ENCODE assay signal across 11 cellular contexts in the genomic region with DNA sequence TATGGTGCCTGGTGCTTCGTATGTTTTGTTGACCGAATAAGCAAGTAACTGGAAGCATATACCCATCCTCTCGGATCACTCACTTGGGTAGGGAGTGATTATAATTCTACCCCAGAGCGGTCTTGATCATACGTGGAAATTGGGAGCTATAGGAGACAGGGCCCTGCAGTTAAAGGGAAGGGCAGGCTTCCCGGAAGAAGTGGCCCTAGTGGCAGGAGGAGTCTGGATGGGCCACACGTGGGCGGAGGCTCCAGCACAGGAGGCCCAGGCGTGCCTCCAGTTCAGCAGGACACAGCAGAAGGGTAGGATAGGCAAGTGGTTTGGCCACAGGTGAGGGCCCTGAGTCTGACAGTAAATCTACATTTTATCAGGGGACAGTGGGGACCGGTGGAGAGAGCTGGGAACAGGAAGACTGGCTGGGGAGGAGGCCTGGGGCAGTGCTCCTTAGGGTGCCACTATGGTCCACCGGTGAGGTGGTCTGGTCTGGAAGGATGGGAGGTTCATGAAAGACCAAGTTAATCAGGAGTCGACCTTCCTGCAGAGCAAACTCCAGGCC. TPM values are rescaled to one million over a fixed set of nuclear protein-coding genes. Genes with fewer than 3 reads are reported as not detected.
DNase-seq lines count a peak whose midpoint lies in the region; ATAC-seq and TF ChIP-seq lines count a peak whose summit lies in the region.
"Had no signal": no experiment of that assay in that cellular context is flagged by ENCODE, and none has a peak within 500 bp of the region (broad histone marks: within the 10 kb centered on the region; RNA-seq: fewer than 3 reads in every experiment).

No MANE protein-coding gene starts in this region.

- no peaks in the 10 kb centered on the region for H3K27me3 ChIP-seq in mucosa of stomach (ENCODE audit: control insufficient read depth, insufficient read depth, low read length)
- H3K27me3 ChIP-seq in transverse colon: no peaks in the 10 kb centered on the region
- no peaks in the 10 kb centered on the region for H3K27me3 ChIP-seq in lower lobe of right lung (ENCODE audit: low read depth)
- no peaks in the 10 kb centered on the region for H3K27me3 ChIP-seq in PC-3 (ENCODE audit: low read length)
- no peaks in the 10 kb centered on the region for H3K27me3 ChIP-seq in dorsolateral prefrontal cortex

- peak overlapping the region; percentile 77 for H3K4me3 Mint-ChIP-seq in activated naive CD4-positive, alpha-beta T cell treated with anti-CD3 and anti-CD28 coated beads, Interleukin-2, amount 10 ng/mL, durations not matched to agents 7 days and 5 days

- no peak overlapping the region for H3K4me3 ChIP-seq in mucosa of stomach (ENCODE audit: low read length)
- no peak overlapping the region for H3K4me3 ChIP-seq in transverse colon
- H3K4me3 ChIP-seq in lower lobe of right lung: no peak overlapping the region
- no peak overlapping the region for H3K4me3 ChIP-seq in PC-3 (ENCODE audit: low read length)
- no peak overlapping the region for H3K4me3 ChIP-seq in dorsolateral prefrontal cortex

- 89 to 93% methylated on average over 7 to 12 of the region's 12 CpGs for WGBS in transverse colon (ENCODE audit: low coverage in 1 of 2), 2 donors

- H4K20me1 ChIP-seq in PC-3 (ENCODE audit: low read length): no peaks in the 10 kb centered on the region

- H3K79me2 ChIP-seq in PC-3 (ENCODE audit: low read length): peaks cover 6% of the 10 kb centered on the region; the same call in 1 of the 2 replicates

- H3K9me2 ChIP-seq in PC-3 (replicated peaks; ENCODE audit: low read length): no peaks in the 10 kb centered on the region

- no peaks in the 10 kb centered on the region for H3K9me3 ChIP-seq in mucosa of stomach (ENCODE audit: control insufficient read depth, low read length)
- H3K9me3 ChIP-seq in transverse colon: no peaks in the 10 kb centered on the region
- H3K9me3 ChIP-seq in lower lobe of right lung: no peaks in the 10 kb centered on the region
- no peaks in the 10 kb centered on the region for H3K9me3 ChIP-seq in PC-3 (ENCODE audit: low read length)

- H3K4me1 Mint-ChIP-seq in activated naive CD4-positive, alpha-beta T cell treated with anti-CD3 and anti-CD28 coated beads, Interleukin-2, amount 10 ng/mL, durations not matched to agents 7 days and 5 days: peaks cover 44% of the 10 kb centered on the region

- H3K4me1 ChIP-seq in mucosa of stomach (ENCODE audit: control insufficient read depth, insufficient read depth, low read length) (peaks cover 14% of the 10 kb centered on the region), transverse colon (peaks cover 3 to 17% (median 13%) of the 10 kb centered on the region in 4 donors), lower lobe of right lung (peaks cover 16% of the 10 kb centered on the region), PC-3 (ENCODE audit: insufficient read depth, low read length) (peaks cover 10% of the 10 kb centered on the region)

- intact Hi-C loops in transverse colon (cut with DNase I; ENCODE audit: low total_unique reads): no loop called here
- intact Hi-C loops in lower lobe of right lung (cut with DNase I): no loop called here
- intact Hi-C loops in PC-3 (cut with micrococcal nuclease): no loop called here
- intact Hi-C loops in dorsolateral prefrontal cortex (cut with DNase I): loop anchor here in 1 of 2 donors (2.0 kb wide), 1 partner anchor 23 kb away; no protein-coding TSS in a partner anchor

- DNase-seq in activated naive CD4-positive, alpha-beta T cell treated with anti-CD3 and anti-CD28 coated beads, Interleukin-2, amount 10 ng/mL, durations not matched to agents 7 days and 5 days: no peak
- DNase-seq in activated naive CD4-positive, alpha-beta T cell treated with anti-CD3 and anti-CD28 coated beads, Interleukin-2, amount 50 U/mL, for 16 hours: no peak
- DNase-seq in activated naive CD4-positive, alpha-beta T cell treated with anti-CD3 and anti-CD28 coated beads, Interleukin-2, amount 50 U/mL, for 72 hours (ENCODE audit: low spot score in 2 of 2): no peak
- DNase-seq in transverse colon: no peak
- DNase-seq in lower lobe of right lung: no peak
- DNase-seq in PC-3: no peak
- DNase-seq in dorsolateral prefrontal cortex: no peak
- DNase-seq: activated CD4-positive, CD25-positive, alpha-beta regulatory T cell; aorta; NCI-H1694 had no signal

- TF ChIP-seq POLR2A in transverse colon (IDR thresholded peaks at IDR 0.05): no peak

- no peaks in the 10 kb centered on the region for H3K36me3 Mint-ChIP-seq in activated naive CD4-positive, alpha-beta T cell treated with anti-CD3 and anti-CD28 coated beads, Interleukin-2, amount 10 ng/mL, durations not matched to agents 7 days and 5 days
- no peaks in the 10 kb centered on the region for H3K36me3 Mint-ChIP-seq in activated naive CD4-positive, alpha-beta T cell treated with anti-CD3 and anti-CD28 coated beads, Interleukin-2, amount 50 U/mL, for 72 hours

- no peak for TF ChIP-seq CTCF in transverse colon (IDR thresholded peaks at IDR 0.05)
- no peak for TF ChIP-seq CTCF in lower lobe of right lung (IDR thresholded peaks at IDR 0.05)
- TF ChIP-seq CTCF in PC-3 (conservative IDR thresholded peaks at IDR 0.05; ENCODE audit: low read depth, low read length): no peak
- TF ChIP-seq CTCF in dorsolateral prefrontal cortex (IDR thresholded peaks at IDR 0.05 in 54 of 56, conservative IDR thresholded peaks at IDR 0.05 in 2 of 56; ENCODE audit: low read depth in 1 of 56, partially characterized antibody in 56 of 56): no peak

- peak overlapping the region; percentile 86 for H3K27ac Mint-ChIP-seq in activated naive CD4-positive, alpha-beta T cell treated with anti-CD3 and anti-CD28 coated beads, Interleukin-2, amount 10 ng/mL, durations not matched to agents 7 days and 5 days
- H3K27ac Mint-ChIP-seq in activated naive CD4-positive, alpha-beta T cell treated with anti-CD3 and anti-CD28 coated beads, Interleukin-2, amount 50 U/mL, for 72 hours: peak overlapping the region; percentile 82 to 85

- peaks cover 12% of the 10 kb centered on the region for H3K27me3 Mint-ChIP-seq in activated naive CD4-positive, alpha-beta T cell treated with anti-CD3 and anti-CD28 coated beads, Interleukin-2, amount 10 ng/mL, durations not matched to agents 7 days and 5 days

- H3K4me2 ChIP-seq in PC-3 (ENCODE audit: low read length): no peak overlapping the region

- H3F3A ChIP-seq in PC-3 (ENCODE audit: low read length, unreplicated experiment): no peaks in the 10 kb centered on the region

- no peaks in the 10 kb centered on the region for H3K9me3 Mint-ChIP-seq in activated naive CD4-positive, alpha-beta T cell treated with anti-CD3 and anti-CD28 coated beads, Interleukin-2, amount 10 ng/mL, durations not matched to agents 7 days and 5 days
- H3K9me3 Mint-ChIP-seq in activated naive CD4-positive, alpha-beta T cell treated with anti-CD3 and anti-CD28 coated beads, Interleukin-2, amount 50 U/mL, for 72 hours: no peaks in the 10 kb centered on the region

- BruUV-seq in PC-3 (replicated peaks; lab: Mats Ljungman, UMichigan): no TSS peak

- in situ Hi-C loops in transverse colon (cut with MboI; ENCODE audit: low pct_ligation_motif_present in 1 of 4, low pct_unique_long_range_greater_than_20kb in 1 of 4, low sequenced_read_pairs in 3 of 4): no loop called here

- POLR2A ChIA-PET in PC-3 (lab: Charles Lee; ENCODE audit: unreplicated experiment): no interaction called here

- no peak for TF ChIP-seq EP300 in transverse colon (IDR thresholded peaks at IDR 0.05; ENCODE audit: low read depth)

- H3K9ac ChIP-seq in mucosa of stomach (ENCODE audit: low read length) (peak overlapping the region; percentile 97), PC-3 (ENCODE audit: low read length) (no peak overlapping the region)

- CTCF ChIA-PET in activated naive CD4-positive, alpha-beta T cell treated with anti-CD3 and anti-CD28 coated beads, Interleukin-2, amount 10 ng/mL, durations not matched to agents 7 days and 5 days (lab: Charles Lee): interaction anchor here (0.9 to 2.0 kb wide), 4 partner anchors 8 to 22 kb away, joined by 3 to 13 read pairs (median 6); no protein-coding TSS in a partner anchor
- CTCF ChIA-PET in PC-3 (lab: Charles Lee): no interaction called here

- no peaks in the 10 kb centered on the region for H3K36me3 ChIP-seq in mucosa of stomach (ENCODE audit: control insufficient read depth, insufficient read depth, low read length)
- H3K36me3 ChIP-seq in transverse colon: no peaks in the 10 kb centered on the region
- no peaks in the 10 kb centered on the region for H3K36me3 ChIP-seq in lower lobe of right lung
- H3K36me3 ChIP-seq in PC-3 (ENCODE audit: low read depth, low read length): no peaks in the 10 kb centered on the region

- H3K27ac ChIP-seq in transverse colon: peak overlapping the region; percentile 96 to 99 (median 98)
- no peak overlapping the region for H3K27ac ChIP-seq in lower lobe of right lung
- no peak overlapping the region for H3K27ac ChIP-seq in PC-3 (ENCODE audit: low read length)
- H3K27ac ChIP-seq in dorsolateral prefrontal cortex: peak overlapping the region in 16 of 59 donors; percentile 80 to 96 (median 92)

- ATAC-seq in activated naive CD4-positive, alpha-beta T cell treated with anti-CD3 and anti-CD28 coated beads, Interleukin-2, amount 50 U/mL, for 72 hours: no peak
- ATAC-seq in lower lobe of right lung: no peak
- ATAC-seq in PC-3: no peak

- no peak overlapping the region for H2AFZ ChIP-seq in PC-3 (ENCODE audit: low read length)

RNA-seq across cellular contexts. Expression of a gene that starts 23.5 kb away (rescaled TPM):
- 100 to 1,000 TPM in 1 of 2 donors, 10 to 100 TPM in 1; 87.8 to 120 TPM for total RNA-seq in activated naive CD4-positive, alpha-beta T cell treated with anti-CD3 and anti-CD28 coated beads, Interleukin-2, amount 50 U/mL, for 72 hours
- total RNA-seq in transverse colon (10 to 100 TPM; 50.8 to 61.3 (median 58.6) TPM), lower lobe of right lung (74.8 TPM), PC-3 (2014; rRNA removed) (64.1 and 88.4 TPM in 2 replicates), dorsolateral prefrontal cortex (10 to 100 TPM; 40.9 to 68.9 (median 52.3) TPM)

RNA-seq across cellular contexts. Expression of a gene that starts 56.0 kb away (rescaled TPM):
- 1 to 10 TPM; 1.4 to 3.2 TPM for total RNA-seq in activated naive CD4-positive, alpha-beta T cell treated with anti-CD3 and anti-CD28 coated beads, Interleukin-2, amount 50 U/mL, for 72 hours
- 10 to 100 TPM in 3 of 4 donors, 1 to 10 TPM in 1; 4.9 to 33.2 (median 23.7) TPM for total RNA-seq in transverse colon
- 5.8 TPM for total RNA-seq in lower lobe of right lung
- 1.6 and 5.4 TPM in 2 replicates for total RNA-seq in PC-3 (2014; rRNA removed)
- total RNA-seq in dorsolateral prefrontal cortex: 10 to 100 TPM in 32 of 120 experiments, 1 to 10 TPM in 88; 2.3 to 20.6 (median 7.7) TPM

Comparison
In these comparisons a context has a peak if more than half of its experiments do, and no peak if none do; other contexts are left out.
1. H3K27ac ChIP-seq: peak in transverse colon (4 of 4); none in lower lobe of right lung (single experiment) and PC-3 (single experiment).